16 cellular contexts compared by ENCODE assay signal in genomic region chr15:48371550-48371949, GRCh38. TPM values are rescaled to one million over a fixed set of nuclear protein-coding genes. Genes with fewer than 3 reads are reported as not detected.
DNase-seq lines count a peak whose midpoint lies in the region; TF ChIP-seq lines count a peak whose summit lies in the region.
"Had no signal": no experiment of that assay in that cellular context is flagged by ENCODE, and none has a peak within 500 bp of the region (broad histone marks: within the 10 kb centered on the region; RNA-seq: fewer than 3 reads in every experiment).

No MANE protein-coding gene starts in this region.

- H3K36me3 ChIP-seq in GM23248 (ENCODE audit: low read depth) (no peaks in the 10 kb centered on the region), subcutaneous abdominal adipose tissue (ENCODE audit: control insufficient read depth in 5 of 5, insufficient read depth in 5 of 5, low read length in 5 of 5) (no peaks in the 10 kb centered on the region), colonic mucosa (no peaks in the 10 kb centered on the region)
- H3K36me3 ChIP-seq: BLaER1 treated with 17β-estradiol and CSF1 and Interleukin-3, amounts not matched to agents 10 nM and 100 nM had no signal

- TF ChIP-seq CTCF in fibroblast of mammary gland (conservative IDR thresholded peaks at IDR 0.05; ENCODE audit: control insufficient read depth, insufficient read depth, low read depth, low read length) (no peak), colonic mucosa (IDR thresholded peaks at IDR 0.05) (no peak)

- no peaks in the 10 kb centered on the region for H4K20me1 ChIP-seq in GM23248 (ENCODE audit: insufficient read depth)
- H4K20me1 ChIP-seq: BLaER1 treated with 17β-estradiol and CSF1 and Interleukin-3, amounts not matched to agents 10 nM and 100 nM had no signal

- peaks cover 46% of the 10 kb centered on the region for H3F3A ChIP-seq in GM23248 (ENCODE audit: insufficient read depth)

- H3K27ac ChIP-seq in GM23248 (peak overlapping the region; percentile 77; the same call in 1 of the 2 replicates), subcutaneous abdominal adipose tissue (ENCODE audit: low read depth, low read length) (peak overlapping the region; percentile 19), colonic mucosa (no peak overlapping the region)
- H3K27ac ChIP-seq: 22Rv1; A549; BLaER1 treated with 17β-estradiol and CSF1 and Interleukin-3, amounts not matched to agents 10 nM and 100 nM; C4-2B had no signal

- H3K9me3 ChIP-seq in GM23248 (ENCODE audit: low read depth) (no peaks in the 10 kb centered on the region), subcutaneous abdominal adipose tissue (ENCODE audit: control insufficient read depth in 5 of 5, low read length in 5 of 5) (no peaks in the 10 kb centered on the region), colonic mucosa (no peaks in the 10 kb centered on the region)
- H3K9me3 ChIP-seq: A549, Caco-2 had no signal

- in situ Hi-C loops in GM23248 (cut with MboI), result loop anchor here (25.0 kb wide), 1 partner anchor 266 kb away; the partner anchor contains the start of gene FBN1

- no peak for DNase-seq in GM23248
- DNase-seq in fibroblast of mammary gland (ENCODE audit: low read depth), result peak; percentile 59
- no peak for DNase-seq in colonic mucosa
- no peak for DNase-seq in hippocampal formation (lab: John Stamatoyannopoulos, UW)
- DNase-seq: AML-193; Caco-2; Calu3; CD4-positive, alpha-beta T cell; CD8-positive, alpha-beta T cell; DMS79 treated with DMSO at 0.1 percent for 48 hours; GF-D8 had no signal

- H3K9me2 ChIP-seq in GM23248 (ENCODE audit: insufficient read depth), result no peaks in the 10 kb centered on the region

- no peak overlapping the region for H2AFZ ChIP-seq in GM23248

- intact Hi-C loops in colonic mucosa (cut with DNase I), result no loop called here

- H3K4me1 ChIP-seq in GM23248 (ENCODE audit: insufficient read depth) (peaks cover 59% of the 10 kb centered on the region), subcutaneous abdominal adipose tissue (ENCODE audit: control insufficient read depth in 5 of 5, insufficient read depth in 5 of 5, low read length in 5 of 5) (peaks cover 0 to 18% (median 9%) of the 10 kb centered on the region in 5 donors), colonic mucosa (no peaks in the 10 kb centered on the region)
- H3K4me1 ChIP-seq: Caco-2 had no signal

- H3K27me3 ChIP-seq in GM23248 (replicated peaks; ENCODE audit: insufficient read depth), result no peaks in the 10 kb centered on the region
- H3K27me3 ChIP-seq in subcutaneous abdominal adipose tissue (ENCODE audit: control insufficient read depth in 5 of 5, insufficient read depth in 4 of 5, low read length in 5 of 5), result no peaks in the 10 kb centered on the region
- H3K27me3 ChIP-seq in colonic mucosa, result no peaks in the 10 kb centered on the region
- H3K27me3 ChIP-seq: BLaER1 treated with 17β-estradiol and CSF1 and Interleukin-3, amounts not matched to agents 10 nM and 100 nM had no signal

- no peak overlapping the region for H3K9ac ChIP-seq in GM23248
- no peak overlapping the region for H3K9ac ChIP-seq in subcutaneous abdominal adipose tissue (ENCODE audit: low read length in 5 of 5)
- H3K9ac ChIP-seq in colonic mucosa (ENCODE audit: low read depth in 2 of 2, low read length in 2 of 2), result no peak overlapping the region
- H3K9ac ChIP-seq: BLaER1 treated with 17β-estradiol and CSF1 and Interleukin-3, amounts not matched to agents 10 nM and 100 nM had no signal

- no peak overlapping the region for H3K4me3 ChIP-seq in GM23248
- no peak overlapping the region for H3K4me3 ChIP-seq in fibroblast of mammary gland (ENCODE audit: control insufficient read depth, low read depth, low read length)
- H3K4me3 ChIP-seq in subcutaneous abdominal adipose tissue (ENCODE audit: low read depth in 1 of 5, low read length in 5 of 5), result no peak overlapping the region
- no peak overlapping the region for H3K4me3 ChIP-seq in colonic mucosa
- H3K4me3 ChIP-seq: A549; BLaER1 treated with 17β-estradiol and CSF1 and Interleukin-3, amounts not matched to agents 10 nM and 100 nM had no signal

- H3K4me2 ChIP-seq in GM23248 (ENCODE audit: unreplicated experiment), result no peak overlapping the region
- H3K4me2 ChIP-seq: A549; BLaER1 treated with 17β-estradiol and CSF1 and Interleukin-3, amounts not matched to agents 10 nM and 100 nM had no signal

- H3K79me2 ChIP-seq in GM23248 (ENCODE audit: insufficient read depth), result no peaks in the 10 kb centered on the region

- WGBS in GM23248 (ENCODE audit: low coverage in 1 of 2, low lambda C conversion rate in 2 of 2, missing lambda C conversion rate in 2 of 2), 2 experiments, result 50% methylated on average over 2 of the region's 2 CpGs

RNA-seq across cellular contexts. Expression of gene DUT, which starts 40.3 kb away (rescaled TPM):
- 78.0 and 80.6 TPM in 2 replicates for total RNA-seq in GM23248 (2014; rRNA removed; shearing (Covaris generic))
- polyA plus RNA-seq in GM23248 (2016; fragmentation: Nextera tagmentation; extraction: Ambion mirVana), result 149 and 156 TPM in 2 replicates
- 100 to 1,000 TPM in 1 of 2 donors, 10 to 100 TPM in 1; 69.2 to 153 TPM for total RNA-seq in colonic mucosa
